8 cellular contexts compared by ENCODE assay signal in the genomic region with DNA sequence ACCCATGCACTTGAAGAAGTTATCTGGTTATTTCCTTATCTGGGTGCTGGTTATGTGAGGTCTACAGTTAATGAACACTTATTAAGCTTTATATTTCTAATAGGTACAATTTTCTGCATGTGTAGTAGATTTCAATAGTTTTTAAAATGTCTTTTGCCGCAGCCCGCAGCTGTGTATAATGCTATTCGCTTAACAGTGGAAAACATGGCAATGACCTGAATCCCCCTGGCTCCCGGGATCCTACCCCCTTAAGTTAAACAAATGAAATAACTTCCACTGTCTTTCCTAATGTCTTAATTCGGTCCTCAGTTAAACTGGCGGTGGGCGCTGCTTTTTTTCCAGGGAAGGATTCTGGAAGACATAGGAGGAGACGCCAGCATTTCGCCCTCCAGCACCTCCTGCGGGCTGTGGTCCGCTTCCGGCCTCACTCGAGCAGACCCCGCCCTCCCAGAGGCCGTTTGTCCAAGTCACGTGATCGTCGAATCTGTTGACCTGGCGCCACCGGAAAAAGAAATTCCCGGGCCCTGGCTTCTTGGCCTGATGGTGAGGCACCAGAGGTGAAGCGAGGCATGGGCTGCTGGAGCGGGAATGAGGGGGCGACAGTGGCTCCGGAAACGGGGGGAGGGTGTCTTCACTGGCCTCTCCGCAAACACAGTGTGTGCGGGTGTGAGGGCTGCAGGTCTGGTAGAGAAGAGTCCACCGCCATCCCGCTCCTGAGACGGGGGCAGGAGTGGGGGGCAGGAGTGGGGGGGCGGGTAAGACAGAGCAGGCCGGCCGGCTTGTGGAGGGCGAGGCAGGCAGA. TPM values are rescaled to one million over a fixed set of nuclear protein-coding genes. Genes with fewer than 3 reads are reported as not detected.
DNase-seq lines count a peak whose midpoint lies in the region; ATAC-seq and TF ChIP-seq lines count a peak whose summit lies in the region.

No MANE protein-coding gene starts in this region.

- H3K4me3 Mint-ChIP-seq in activated CD8-positive, alpha-beta T cell treated with anti-CD3 and anti-CD28 coated beads for 36 hours = peak overlapping the region; percentile 85

- intact Hi-C loops in activated CD8-positive, alpha-beta T cell treated with anti-CD3 and anti-CD28 coated beads for 36 hours (cut with micrococcal nuclease) = no loop called here

- H3K9me3 ChIP-seq in lung (ENCODE audit: control insufficient read depth in 2 of 2, insufficient read depth in 1 of 2, low read length in 1 of 2) = no peaks in the 10 kb centered on the region

- H3K4me1 Mint-ChIP-seq in activated CD8-positive, alpha-beta T cell treated with anti-CD3 and anti-CD28 coated beads for 36 hours (ENCODE audit: low read depth) = peaks cover 9% of the 10 kb centered on the region

- H3K4me1 ChIP-seq in lung (ENCODE audit: control insufficient read depth in 2 of 2, insufficient read depth in 2 of 2, low read length in 2 of 2) = no peaks in the 10 kb centered on the region

- H3K4me3 ChIP-seq in AG04449 (ENCODE audit: low read depth, low read length) (peak overlapping the region; percentile 63), lung (peak overlapping the region; percentile 34)

- no peaks in the 10 kb centered on the region for H3K36me3 Mint-ChIP-seq in activated CD8-positive, alpha-beta T cell treated with anti-CD3 and anti-CD28 coated beads for 36 hours (ENCODE audit: low read depth)

- no peaks in the 10 kb centered on the region for H3K36me3 ChIP-seq in lung (ENCODE audit: control insufficient read depth in 2 of 2, insufficient read depth in 2 of 2, low read length in 2 of 2)

- H3K27ac ChIP-seq in lung (ENCODE audit: low read depth in 1 of 2, low read length in 1 of 2) = peak overlapping the region; percentile 76 to 90

- no peaks in the 10 kb centered on the region for H3K27me3 ChIP-seq in lung (ENCODE audit: control insufficient read depth, insufficient read depth)

- peak; percentile 35 for TF ChIP-seq CTCF in AG04449 (IDR thresholded peaks at IDR 0.05; ENCODE audit: insufficient read depth, low read length, missing control alignments)
- no peak for TF ChIP-seq CTCF in activated CD8-positive, alpha-beta T cell treated with anti-CD3 and anti-CD28 coated beads for 36 hours (IDR thresholded peaks at IDR 0.05)
- TF ChIP-seq CTCF in lung (IDR thresholded peaks at IDR 0.05; ENCODE audit: control extremely low read depth, extremely low read depth) = no peak

- POLR2A ChIA-PET in AG04449 (lab: Yijun Ruan, JAX) = no interaction called here
- POLR2A ChIA-PET in activated CD8-positive, alpha-beta T cell treated with anti-CD3 and anti-CD28 coated beads for 36 hours (lab: Charles Lee) = no interaction called here

- DNase-seq in AG04449 (ENCODE audit: low read depth, low spot score) (no peak), NCI-H82 (lab: John Stamatoyannopoulos, UW) (peak; percentile 95), lung (ENCODE audit: low spot score) (peak; percentile 90)
- DNase-seq in activated CD8-positive, alpha-beta T cell treated with anti-CD3 and anti-CD28 coated beads for 36 hours = peak; percentile 79
- peak; percentile 55 for DNase-seq in effector CD8-positive, alpha-beta T cell (lab: John Stamatoyannopoulos, UW)
- peak; percentile 45 to 59 (median 46) for DNase-seq in stimulated activated CD4-positive, alpha-beta T cell treated with anti-CD3 and anti-CD28 coated beads, TNF-alpha, amount 100 ng/mL, for 48 hours (ENCODE audit: low read depth in 3 of 3)

- no peaks in the 10 kb centered on the region for H3K9me3 Mint-ChIP-seq in activated CD8-positive, alpha-beta T cell treated with anti-CD3 and anti-CD28 coated beads for 36 hours

- CTCF ChIA-PET in AG04449 (lab: Yijun Ruan, JAX) = interaction anchor here (1.0 to 1.8 kb wide), 5 partner anchors 15 to 74 kb away, joined by 3 to 6 read pairs (median 4); no protein-coding TSS in a partner anchor
- CTCF ChIA-PET in activated CD8-positive, alpha-beta T cell treated with anti-CD3 and anti-CD28 coated beads for 36 hours (lab: Charles Lee) = interaction anchor here (1.0 to 1.8 kb wide), 6 partner anchors 8 to 30 kb away, joined by 3 to 7 read pairs (median 5); no protein-coding TSS in a partner anchor

- no peaks in the 10 kb centered on the region for H3K27me3 Mint-ChIP-seq in activated CD8-positive, alpha-beta T cell treated with anti-CD3 and anti-CD28 coated beads for 36 hours

- peak; percentile 77 for ATAC-seq in GM18907 (IDR thresholded peaks at IDR 0.05; ENCODE audit: unreplicated experiment)
- peak; percentile 87 for ATAC-seq in HG03439 (IDR thresholded peaks at IDR 0.05; ENCODE audit: unreplicated experiment)
- ATAC-seq in activated CD8-positive, alpha-beta T cell treated with anti-CD3 and anti-CD28 coated beads for 36 hours = peak; percentile 92
- ATAC-seq in lung (ENCODE audit: insufficient read depth, low FRiP score) = peak; percentile 93

- peak overlapping the region; percentile 90 for H3K27ac Mint-ChIP-seq in activated CD8-positive, alpha-beta T cell treated with anti-CD3 and anti-CD28 coated beads for 36 hours

- WGBS in lung, 2 donors = 2% methylated on average over 32 to 35 of the region's 35 CpGs

RNA-seq across cellular contexts. Expression of gene CSPG4, which starts 45.6 kb away (rescaled TPM):
- total RNA-seq in activated CD8-positive, alpha-beta T cell treated with anti-CD3 and anti-CD28 coated beads for 36 hours = not detected
- total RNA-seq in lung = 10 to 100 TPM; 32.4 to 38.1 TPM
- 10 to 100 TPM in 1 of 2 donors, 1 to 10 TPM in 1; 8.5 to 16.0 TPM for polyA plus RNA-seq in lung

Comparison
In these comparisons a context has a peak if more than half of its experiments do, and no peak if none do; other contexts are left out.
1. RNA of gene CSPG4, which starts 45.6 kb away (total RNA-seq): 32.4 to 38.1 TPM in lung; not detected in activated CD8-positive, alpha-beta T cell treated with anti-CD3 and anti-CD28 coated beads for 36 hours; every median in the first group is over 10 times any median in the second.
2. Peak in every context shown above with its lines, with median percentiles within 50 percentile points of each other: ATAC-seq.